In genomic region chr12:93438266-93439050, GRCh38 we compare ENCODE assay signal across 11 cellular contexts. TPM values are rescaled to one million over a fixed set of nuclear protein-coding genes. Genes with fewer than 3 reads are reported as not detected.
DNase-seq lines count a peak whose midpoint lies in the region; ATAC-seq and TF ChIP-seq lines count a peak whose summit lies in the region.
"Had no signal": no experiment of that assay in that cellular context is flagged by ENCODE, and none has a peak within 500 bp of the region (broad histone marks: within the 10 kb centered on the region; RNA-seq: fewer than 3 reads in every experiment).

No MANE protein-coding gene starts in this region.

- DNase-seq in activated CD4-positive, alpha-beta T cell treated with anti-CD3 and anti-CD28 coated beads, Interleukin-2, amount 10 ng/mL, durations not matched to agents 7 days and 5 days: no peak
- no peak for DNase-seq in activated CD4-positive, alpha-beta T cell treated with anti-CD3 and anti-CD28 coated beads for 4 hours
- no peak for DNase-seq in NB4 (ENCODE audit: low read depth)
- DNase-seq in gastrocnemius medialis: no peak
- no peak for DNase-seq in mucosa of descending colon
- DNase-seq: activated gamma-delta T cell treated with Interleukin-2 at 50 U/mL for 16 hours, immature natural killer cell, transverse colon had no signal

- no peaks in the 10 kb centered on the region for H3K9me3 Mint-ChIP-seq in activated CD4-positive, alpha-beta T cell treated with anti-CD3 and anti-CD28 coated beads, Interleukin-2, amount 10 ng/mL, durations not matched to agents 7 days and 5 days
- no peaks in the 10 kb centered on the region for H3K9me3 Mint-ChIP-seq in brain
- H3K9me3 Mint-ChIP-seq: immature natural killer cell had no signal

- H3K27ac ChIP-seq in gastrocnemius medialis: peak overlapping the region; percentile 53 to 87 (median 78)
- H3K27ac ChIP-seq: transverse colon had no signal

- no peak for TF ChIP-seq CTCF in NB4 (IDR thresholded peaks at IDR 0.05; ENCODE audit: low read depth, low read length)
- TF ChIP-seq CTCF in brain (conservative IDR thresholded peaks at IDR 0.05): no peak
- TF ChIP-seq CTCF in gastrocnemius medialis (IDR thresholded peaks at IDR 0.05 in 4 of 5, conservative IDR thresholded peaks at IDR 0.05 in 1 of 5): no peak
- no peak for TF ChIP-seq CTCF in mucosa of descending colon (IDR thresholded peaks at IDR 0.05)

- H3K36me3 ChIP-seq in gastrocnemius medialis (no peaks in the 10 kb centered on the region), mucosa of descending colon (ENCODE audit: low read depth) (no peaks in the 10 kb centered on the region)
- H3K36me3 ChIP-seq: transverse colon had no signal

- peaks cover 8% of the 10 kb centered on the region for H3K36me3 Mint-ChIP-seq in activated CD4-positive, alpha-beta T cell treated with anti-CD3 and anti-CD28 coated beads, Interleukin-2, amount 10 ng/mL, durations not matched to agents 7 days and 5 days (ENCODE audit: low read depth)
- H3K36me3 Mint-ChIP-seq in brain: peaks cover 7% of the 10 kb centered on the region
- H3K36me3 Mint-ChIP-seq: immature natural killer cell had no signal

- intact Hi-C loops in gastrocnemius medialis (cut with DNase I; ENCODE audit: low total_unique reads) (no loop called here), mucosa of descending colon (cut with DNase I, micrococcal nuclease) (no loop called here)

- in situ Hi-C loops in gastrocnemius medialis (cut with MboI; ENCODE audit: low sequenced_read_pairs in 4 of 4): no loop called here

- H3K4me3 Mint-ChIP-seq in activated CD4-positive, alpha-beta T cell treated with anti-CD3 and anti-CD28 coated beads, Interleukin-2, amount 10 ng/mL, durations not matched to agents 7 days and 5 days: peak overlapping the region; percentile 58
- H3K4me3 Mint-ChIP-seq in brain: peak overlapping the region; percentile 10 to 98 (median 90)

- CTCF ChIA-PET in activated CD4-positive, alpha-beta T cell treated with anti-CD3 and anti-CD28 coated beads, Interleukin-2, amount 10 ng/mL, durations not matched to agents 7 days and 5 days (lab: Charles Lee): interaction anchor here (0.7 to 1.5 kb wide), 5 partner anchors 8 to 663 kb away, joined by 3 to 4 read pairs (median 4); no protein-coding TSS in a partner anchor

- H3K27ac Mint-ChIP-seq in activated CD4-positive, alpha-beta T cell treated with anti-CD3 and anti-CD28 coated beads, Interleukin-2, amount 10 ng/mL, durations not matched to agents 7 days and 5 days: no peak overlapping the region
- peak overlapping the region in 3 of 5 experiments; percentile 4 to 47 (median 36) for H3K27ac Mint-ChIP-seq in brain

- no peaks in the 10 kb centered on the region for H3K27me3 Mint-ChIP-seq in activated CD4-positive, alpha-beta T cell treated with anti-CD3 and anti-CD28 coated beads, Interleukin-2, amount 10 ng/mL, durations not matched to agents 7 days and 5 days
- H3K27me3 Mint-ChIP-seq in brain: peaks cover 10% of the 10 kb centered on the region

- POLR2A ChIA-PET in activated CD4-positive, alpha-beta T cell treated with anti-CD3 and anti-CD28 coated beads, Interleukin-2, amount 10 ng/mL, durations not matched to agents 7 days and 5 days (lab: Charles Lee): interaction anchor here (0.6 kb wide), 1 partner anchor 129 kb away, joined by 3 read pairs; no protein-coding TSS in a partner anchor

- H3K4me1 Mint-ChIP-seq in activated CD4-positive, alpha-beta T cell treated with anti-CD3 and anti-CD28 coated beads, Interleukin-2, amount 10 ng/mL, durations not matched to agents 7 days and 5 days: peaks cover 76% of the 10 kb centered on the region
- peaks cover 66% of the 10 kb centered on the region for H3K4me1 Mint-ChIP-seq in brain

- H3K27me3 ChIP-seq in gastrocnemius medialis: no peaks in the 10 kb centered on the region
- H3K27me3 ChIP-seq: transverse colon had no signal

- H3K4me3 ChIP-seq in NB4 (ENCODE audit: low read depth, low read length) (peak overlapping the region; percentile 87), gastrocnemius medialis (no peak overlapping the region), mucosa of descending colon (no peak overlapping the region)
- H3K4me3 ChIP-seq: transverse colon had no signal

- H3K4me1 ChIP-seq in gastrocnemius medialis (peaks cover 60 to 75% of the 10 kb centered on the region in 2 donors), mucosa of descending colon (ENCODE audit: low read depth) (peaks cover 19% of the 10 kb centered on the region)

- H3K9me3 ChIP-seq in gastrocnemius medialis (no peaks in the 10 kb centered on the region), mucosa of descending colon (no peaks in the 10 kb centered on the region)
- H3K9me3 ChIP-seq: transverse colon had no signal

- TF ChIP-seq POLR2A in NB4 (IDR thresholded peaks at IDR 0.05; ENCODE audit: extremely low read depth, insufficient read length) (no peak), gastrocnemius medialis (IDR thresholded peaks at IDR 0.05) (no peak)

- ATAC-seq in gastrocnemius medialis (no peak), HG02970 (IDR thresholded peaks at IDR 0.05; ENCODE audit: low FRiP score, unreplicated experiment) (no peak), mucosa of descending colon (no peak), HG03045 (IDR thresholded peaks at IDR 0.05; ENCODE audit: unreplicated experiment) (no peak)

RNA-seq across cellular contexts. Expression of gene UBE2N, which starts 3.3 kb away (rescaled TPM):
- 100 to 1,000 TPM; 157 to 189 TPM for total RNA-seq in activated CD4-positive, alpha-beta T cell treated with anti-CD3 and anti-CD28 coated beads, Interleukin-2, amount 10 ng/mL, durations not matched to agents 7 days and 5 days
- polyA plus RNA-seq in brain (ENCODE audit: insufficient read depth, low read depth, low replicate concordance): 98.7 TPM
- 10 to 100 TPM; 26.5 to 46.8 (median 30.5) TPM for total RNA-seq in gastrocnemius medialis
- total RNA-seq in mucosa of descending colon: 10 to 100 TPM; 65.5 to 92.2 (median 81.3) TPM

RNA-seq across cellular contexts. Expression of gene MRPL42, which starts 28.9 kb away (rescaled TPM):
- total RNA-seq in activated CD4-positive, alpha-beta T cell treated with anti-CD3 and anti-CD28 coated beads, Interleukin-2, amount 10 ng/mL, durations not matched to agents 7 days and 5 days: 10 to 100 TPM; 55.6 to 69.0 TPM
- 33.3 TPM for polyA plus RNA-seq in brain (ENCODE audit: insufficient read depth, low read depth, low replicate concordance)
- 10 to 100 TPM; 14.0 to 44.6 (median 34.8) TPM for total RNA-seq in gastrocnemius medialis
- total RNA-seq in mucosa of descending colon: 10 to 100 TPM; 51.3 to 62.4 (median 61.5) TPM
